8 cellular contexts compared by ENCODE assay signal in genomic region chr7:44796504-44797328, GRCh38. TPM values are rescaled to one million over a fixed set of nuclear protein-coding genes. Genes with fewer than 3 reads are reported as not detected.
A peak's percentile ranks its signal among the peaks of the same experiment; 100 is the strongest.
DNase-seq lines count a peak whose midpoint lies in the region; ATAC-seq and TF ChIP-seq lines count a peak whose summit lies in the region.

TSS of gene PPIA (plus strand) at chr7:44796681. CDS start at chr7:44796725, 44 bp downstream.

- DNase-seq in DMS53 (lab: John Stamatoyannopoulos, UW) (peak; percentile 100), Panc1 (ENCODE audit: low read depth, low spot score) (peak; percentile 89)
- DNase-seq in activated T-cell treated with anti-CD3 and anti-CD28 coated beads, Interleukin-2, amount 50 U/mL, for 4 hours, result peak; percentile 98
- peak; percentile 99 for DNase-seq in stimulated activated CD8-positive, alpha-beta memory T cell treated with anti-CD3 and anti-CD28 coated beads, Interleukin-4, amount 100 ng/mL, for 48 hours

- H3K36me3 ChIP-seq in KMS-11 (ENCODE audit: insufficient read depth), result peaks cover 28% of the 10 kb centered on the region
- H3K36me3 ChIP-seq in Panc1 (ENCODE audit: control insufficient read depth, insufficient read depth, low read length), result peaks cover 26% of the 10 kb centered on the region
- peaks cover 5 to 17% of the 10 kb centered on the region in 2 donors for H3K36me3 ChIP-seq in esophagus (ENCODE audit: control insufficient read depth in 2 of 2, insufficient read depth in 2 of 2, low read length in 1 of 2)
- peaks cover 13% of the 10 kb centered on the region for H3K36me3 ChIP-seq in mucosa of stomach (ENCODE audit: control insufficient read depth, insufficient read depth, low read length)

- CTCF ChIA-PET in Panc1 (lab: Charles Lee), result no interaction called here

- ATAC-seq in GM21723 (IDR thresholded peaks at IDR 0.05; ENCODE audit: unreplicated experiment) (peak; percentile 86), Panc1 (peak; percentile 92)
- peak; percentile 85 to 88 for ATAC-seq in activated T-cell treated with anti-CD3 and anti-CD28 coated beads, Interleukin-2, amount 50 U/mL, for 4 hours

- H3K4me3 ChIP-seq in KMS-11 (IDR thresholded peaks at IDR 0.05; ENCODE audit: insufficient read depth, low read depth, low read length), result peak within 1 kb of the TSS; percentile 3
- H3K4me3 ChIP-seq in Panc1 (ENCODE audit: low read depth in 2 of 2, low read length in 2 of 2), result peak within 1 kb of the TSS; percentile 82 to 97
- peak within 1 kb of the TSS; percentile 74 to 79 for H3K4me3 ChIP-seq in esophagus (ENCODE audit: low read depth in 1 of 2, low read length in 2 of 2)
- peak within 1 kb of the TSS; percentile 69 for H3K4me3 ChIP-seq in mucosa of stomach (ENCODE audit: low read length)

- peak within 1 kb of the TSS; percentile 69 for H2AFZ ChIP-seq in KMS-11 (ENCODE audit: low read depth)

- H3K79me2 ChIP-seq in KMS-11 (ENCODE audit: insufficient read depth, low read depth), result peaks cover 50% of the 10 kb centered on the region

- 1% methylated on average over 97 to 99 of the region's 99 CpGs for WGBS in esophagus, 2 donors

- H3K4me1 Mint-ChIP-seq in activated T-cell treated with anti-CD3 and anti-CD28 coated beads, Interleukin-2, amount 50 U/mL, for 4 hours (ENCODE audit: low read depth), result peaks cover 27% of the 10 kb centered on the region

- H3K9me3 Mint-ChIP-seq in activated T-cell treated with anti-CD3 and anti-CD28 coated beads, Interleukin-2, amount 50 U/mL, for 4 hours, result no peaks in the 10 kb centered on the region

- H3K4me3 Mint-ChIP-seq in activated T-cell treated with anti-CD3 and anti-CD28 coated beads, Interleukin-2, amount 50 U/mL, for 4 hours, result peak within 1 kb of the TSS; percentile 95

- H3K36me3 Mint-ChIP-seq in activated T-cell treated with anti-CD3 and anti-CD28 coated beads, Interleukin-2, amount 50 U/mL, for 4 hours (ENCODE audit: insufficient read depth), result peaks cover 37% of the 10 kb centered on the region

- POLR2A ChIA-PET in Panc1 (lab: Charles Lee), result interaction anchor here (0.5 to 0.9 kb wide), 5 partner anchors 9 to 306 kb away, joined by 6 to 21 read pairs (median 7); no protein-coding TSS in a partner anchor

- no TSS peak for BruUV-seq in Panc1 (replicated peaks; lab: Mats Ljungman, UMichigan)

- peak within 1 kb of the TSS; percentile 96 for H3K27ac ChIP-seq in KMS-11
- peak within 1 kb of the TSS; percentile 97 for H3K27ac ChIP-seq in Panc1 (ENCODE audit: low read length)
- peak within 1 kb of the TSS; percentile 96 to 100 for H3K27ac ChIP-seq in esophagus (ENCODE audit: low read depth in 2 of 2, low read length in 1 of 2)

- H4K20me1 ChIP-seq in KMS-11 (ENCODE audit: insufficient read depth), result peaks cover 36% of the 10 kb centered on the region

- H3K4me1 ChIP-seq in KMS-11 (ENCODE audit: low read depth, poor library complexity, severe bottlenecking) (peaks cover 47% of the 10 kb centered on the region), Panc1 (ENCODE audit: control insufficient read depth, insufficient read depth, low read length) (peaks cover 25% of the 10 kb centered on the region), esophagus (ENCODE audit: control insufficient read depth in 2 of 2, insufficient read depth in 2 of 2, low read length in 1 of 2) (no peaks in the 10 kb centered on the region), mucosa of stomach (ENCODE audit: control insufficient read depth, insufficient read depth, low read length) (peaks cover 12% of the 10 kb centered on the region)

- H3K27me3 ChIP-seq in KMS-11 (ENCODE audit: insufficient read depth, low read depth) (no peaks in the 10 kb centered on the region), Panc1 (ENCODE audit: control insufficient read depth, insufficient read depth, low read length) (no peaks in the 10 kb centered on the region), esophagus (ENCODE audit: control insufficient read depth in 1 of 2, insufficient read depth in 2 of 2, low read length in 2 of 2) (no peaks in the 10 kb centered on the region), mucosa of stomach (ENCODE audit: control insufficient read depth, insufficient read depth, low read length) (no peaks in the 10 kb centered on the region)

- no peaks in the 10 kb centered on the region for H3K9me3 ChIP-seq in Panc1 (ENCODE audit: control insufficient read depth, insufficient read depth, low read depth, low read length)
- H3K9me3 ChIP-seq in esophagus (ENCODE audit: control insufficient read depth in 2 of 2, insufficient read depth in 1 of 2, low read depth in 1 of 2, low read length in 1 of 2), result no peaks in the 10 kb centered on the region
- no peaks in the 10 kb centered on the region for H3K9me3 ChIP-seq in mucosa of stomach (ENCODE audit: control insufficient read depth, low read length)

- intact Hi-C loops in Panc1 (cut with micrococcal nuclease; ENCODE audit: unreplicated experiment), result loop anchor here (5.0 kb wide), 1 partner anchor 209 kb away; no protein-coding TSS in a partner anchor

- TF ChIP-seq CTCF in KMS-11 (conservative IDR thresholded peaks at IDR 0.05; ENCODE audit: low read depth, low read length), result no peak
- no peak for TF ChIP-seq CTCF in Panc1 (IDR thresholded peaks at IDR 0.05)

- H3K9ac ChIP-seq in KMS-11 (peak within 1 kb of the TSS; percentile 99), mucosa of stomach (ENCODE audit: low read length) (peak within 1 kb of the TSS; percentile 99)

- no peaks in the 10 kb centered on the region for H3K27me3 Mint-ChIP-seq in activated T-cell treated with anti-CD3 and anti-CD28 coated beads, Interleukin-2, amount 50 U/mL, for 4 hours (ENCODE audit: low read depth)

- H3K4me2 ChIP-seq in KMS-11, result peak within 1 kb of the TSS; percentile 78

- in situ Hi-C loops in Panc1 (cut with HindIII; ENCODE audit: low pct_unique_long_range_greater_than_20kb, low sequenced_read_pairs), result no loop called here

RNA-seq across cellular contexts. Expression of gene PPIA, which starts in this region (rescaled TPM):
- 3,706 TPM for total RNA-seq in Panc1 (2021; ENCODE audit: unreplicated experiment)
- 2,487 TPM for polyA plus RNA-seq in Panc1 (2012; ENCODE audit: insufficient read length)
- 1,000 to 10,000 TPM; 2,630 to 2,693 (median 2,657) TPM for total RNA-seq in activated T-cell treated with anti-CD3 and anti-CD28 coated beads, Interleukin-2, amount 50 U/mL, for 4 hours
- polyA plus RNA-seq in esophagus, result 1,000 to 10,000 TPM; 4,205 to 4,319 TPM

Comparison
In these comparisons a context has a peak if more than half of its experiments do, and no peak if none do; other contexts are left out.
1. Peak in every context shown above with its lines: DNase-seq, ATAC-seq, H3K4me3 ChIP-seq and H3K27ac ChIP-seq.
2. H3K4me3 ChIP-seq: peak in every context shown above with its lines; median percentile 90 in Panc1; 76 in esophagus; 69 in mucosa of stomach; 3 in KMS-11.